In the genomic region with DNA sequence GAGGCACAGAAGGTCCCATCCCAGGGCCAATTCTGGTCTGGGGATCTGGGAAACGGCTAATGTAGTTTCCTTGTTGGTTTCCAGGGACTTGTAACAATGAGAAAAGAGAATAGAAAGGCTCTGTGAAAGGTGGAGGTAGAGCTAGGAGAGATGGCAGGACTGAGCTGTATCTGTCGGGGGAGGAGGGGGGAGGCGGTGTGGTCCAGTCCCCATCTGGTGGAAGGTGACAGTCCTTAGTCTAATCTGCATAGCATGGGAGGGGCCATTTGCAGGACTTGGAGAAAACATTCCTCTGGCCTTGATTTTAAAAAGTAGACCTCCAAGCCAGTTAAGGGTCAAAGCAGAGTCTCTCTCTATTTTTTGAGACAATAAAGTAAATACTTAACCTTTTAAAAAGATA, we compare ENCODE assay signal across 31 cellular contexts.
"Had no signal": no experiment of that assay in that cellular context is flagged by ENCODE, and none has a peak within 500 bp of the region (broad histone marks: within the 10 kb centered on the region; RNA-seq: fewer than 3 reads in every experiment).

No MANE protein-coding gene starts in this region.

- H3K9me3 ChIP-seq: SJCRH30 had no signal

- DNase-seq: activated CD4-positive, alpha-beta memory T cell treated with anti-CD3 and anti-CD28 coated beads for 36 hours; activated CD4-positive, alpha-beta T cell treated with anti-CD3 and anti-CD28 coated beads for 36 hours; activated CD4-positive, alpha-beta T cell treated with anti-CD3 and anti-CD28 coated beads, Interleukin-2, amount 50 U/mL, for 1 hour; activated CD8-positive, alpha-beta memory T cell treated with anti-CD3 and anti-CD28 coated beads, Interleukin-2, amount 50 U/mL, for 4 hours; activated gamma-delta T cell treated with Interleukin-2 at 50 U/mL for 16 hours; activated naive CD4-positive, alpha-beta T cell treated with anti-CD3 and anti-CD28 coated beads for 36 hours; activated naive CD8-positive, alpha-beta T cell treated with anti-CD3 and anti-CD28 coated beads for 36 hours; activated T-cell treated with anti-CD3 and anti-CD28 coated beads for 4 hours; activated T-cell treated with anti-CD3 and anti-CD28 coated beads, Interleukin-2, amount 50 U/mL, for 4 hours; amniotic stem cell; aorta; brain microvascular endothelial cell; central memory CD4-positive, alpha-beta T cell; MM.1S; NCI-H1092 treated with DMSO at 0.1 percent for 48 hours; NCI-H1417; NCI-H146; NCI-H187; NCI-H2029 treated with DMSO at 0.1 percent for 48 hours; NCI-H2107; NCI-H2171; NCI-H510A; NCI-H526; NCI-H774; SHP77; SJCRH30; T1000 had no signal

- H3K4me3 ChIP-seq: SJCRH30, SK-N-MC had no signal

- H3K27ac ChIP-seq: brain microvascular endothelial cell, KMS-11, SJCRH30, SK-N-MC had no signal

- H3K27me3 ChIP-seq: brain microvascular endothelial cell had no signal

- H3K4me1 ChIP-seq: SJCRH30 had no signal

- H3K4me2 ChIP-seq: KMS-11 had no signal

- H3K36me3 ChIP-seq: brain microvascular endothelial cell, SJCRH30 had no signal

- ATAC-seq: activated CD4-positive, alpha-beta T cell treated with anti-CD3 and anti-CD28 coated beads for 36 hours; activated CD4-positive, CD25-positive, alpha-beta regulatory T cell treated with anti-CD3 and anti-CD28 coated beads, Interleukin-2, amount 50 U/mL, for 24 hours; activated T-cell treated with anti-CD3 and anti-CD28 coated beads, Interleukin-2, amount 50 U/mL, for 4 hours; Panc1 had no signal

- H3K9ac ChIP-seq: KMS-11 had no signal
